ENCODE assay signal across 1 cellular context in the genomic region with DNA sequence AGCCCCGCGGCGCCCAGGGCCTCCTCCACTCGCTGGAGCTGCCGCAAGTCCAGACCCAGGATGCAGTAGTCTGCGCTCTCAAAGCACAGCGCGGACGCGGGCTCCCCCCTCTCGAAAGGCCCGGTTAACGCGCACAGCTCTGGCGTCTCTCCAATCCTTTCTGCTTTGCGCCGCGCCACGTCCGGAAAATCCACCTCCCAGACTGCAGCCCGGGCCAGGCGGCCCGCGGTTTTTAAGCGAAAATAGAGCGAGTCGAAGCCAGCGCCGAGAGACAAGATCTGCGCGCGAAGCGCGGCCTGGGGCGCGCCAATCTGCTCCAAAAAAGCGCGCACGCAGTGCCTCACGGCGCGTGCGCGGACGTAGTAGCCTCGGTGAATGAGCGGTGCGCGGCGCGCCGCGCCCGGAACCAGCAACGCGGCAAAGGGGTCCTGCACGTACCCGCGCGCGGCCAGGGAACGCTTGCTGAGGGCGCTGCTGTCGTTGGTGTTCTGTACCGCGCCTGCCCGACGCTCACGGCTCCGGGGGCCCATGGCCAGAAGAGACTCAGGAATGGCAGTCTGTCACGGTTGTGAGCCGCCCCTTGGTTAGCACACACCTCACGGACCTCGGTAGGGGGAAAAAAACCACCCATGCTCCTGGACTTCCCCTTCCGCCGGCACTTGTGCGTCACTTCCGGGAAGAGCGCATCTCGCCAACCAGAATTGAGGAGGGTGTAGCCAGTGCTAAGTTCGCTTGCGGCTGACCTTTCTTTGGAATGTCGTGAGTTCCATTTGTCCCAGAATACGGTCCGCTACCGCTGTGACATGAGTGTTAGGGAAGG.
A peak's percentile ranks its signal among the peaks of the same experiment; 100 is the strongest.
TF ChIP-seq lines count a peak whose summit lies in the region.

A gene with protein sequence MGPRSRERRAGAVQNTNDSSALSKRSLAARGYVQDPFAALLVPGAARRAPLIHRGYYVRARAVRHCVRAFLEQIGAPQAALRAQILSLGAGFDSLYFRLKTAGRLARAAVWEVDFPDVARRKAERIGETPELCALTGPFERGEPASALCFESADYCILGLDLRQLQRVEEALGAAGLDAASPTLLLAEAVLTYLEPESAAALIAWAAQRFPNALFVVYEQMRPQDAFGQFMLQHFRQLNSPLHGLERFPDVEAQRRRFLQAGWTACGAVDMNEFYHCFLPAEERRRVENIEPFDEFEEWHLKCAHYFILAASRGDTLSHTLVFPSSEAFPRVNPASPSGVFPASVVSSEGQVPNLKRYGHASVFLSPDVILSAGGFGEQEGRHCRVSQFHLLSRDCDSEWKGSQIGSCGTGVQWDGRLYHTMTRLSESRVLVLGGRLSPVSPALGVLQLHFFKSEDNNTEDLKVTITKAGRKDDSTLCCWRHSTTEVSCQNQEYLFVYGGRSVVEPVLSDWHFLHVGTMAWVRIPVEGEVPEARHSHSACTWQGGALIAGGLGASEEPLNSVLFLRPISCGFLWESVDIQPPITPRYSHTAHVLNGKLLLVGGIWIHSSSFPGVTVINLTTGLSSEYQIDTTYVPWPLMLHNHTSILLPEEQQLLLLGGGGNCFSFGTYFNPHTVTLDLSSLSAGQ (minus strand): TSS at position 614 of the 820 bp plus-strand sequence. CDS start 84 bp downstream, at position 530.

TF ChIP-seq in GM23338, 12 proteins besides CTCF, POLR2A, EP300 and RAD21:
- TF ChIP-seq EZH2phosphoT487 (IDR thresholded peaks at IDR 0.05; ENCODE audit: unreplicated experiment) (no peak), NANOG (IDR thresholded peaks at IDR 0.05; ENCODE audit: borderline replicate concordance) (no peak), POLR2AphosphoS5 (IDR thresholded peaks at IDR 0.05; ENCODE audit: low read depth) (peak; percentile 92), CREB1 (CRISPR knock-in tag; IDR thresholded peaks at IDR 0.05; ENCODE audit: low read depth) (peak; percentile 86), REST (IDR thresholded peaks at IDR 0.05; ENCODE audit: unreplicated experiment) (no peak), EZH2 (IDR thresholded peaks at IDR 0.05; ENCODE audit: low read depth, unreplicated experiment) (no peak), ZNF114 (CRISPR knock-in tag; IDR thresholded peaks at IDR 0.05) (no peak), STAT1 (IDR thresholded peaks at IDR 0.05; ENCODE audit: unreplicated experiment) (no peak)
- TF ChIP-seq, protein P1, sequence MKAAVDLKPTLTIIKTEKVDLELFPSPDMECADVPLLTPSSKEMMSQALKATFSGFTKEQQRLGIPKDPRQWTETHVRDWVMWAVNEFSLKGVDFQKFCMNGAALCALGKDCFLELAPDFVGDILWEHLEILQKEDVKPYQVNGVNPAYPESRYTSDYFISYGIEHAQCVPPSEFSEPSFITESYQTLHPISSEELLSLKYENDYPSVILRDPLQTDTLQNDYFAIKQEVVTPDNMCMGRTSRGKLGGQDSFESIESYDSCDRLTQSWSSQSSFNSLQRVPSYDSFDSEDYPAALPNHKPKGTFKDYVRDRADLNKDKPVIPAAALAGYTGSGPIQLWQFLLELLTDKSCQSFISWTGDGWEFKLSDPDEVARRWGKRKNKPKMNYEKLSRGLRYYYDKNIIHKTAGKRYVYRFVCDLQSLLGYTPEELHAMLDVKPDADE (IDR thresholded peaks at IDR 0.05): 0 out of 2 replicates have a peak, but pooled peaks have one; percentile 73
- TF ChIP-seq, protein P2, sequence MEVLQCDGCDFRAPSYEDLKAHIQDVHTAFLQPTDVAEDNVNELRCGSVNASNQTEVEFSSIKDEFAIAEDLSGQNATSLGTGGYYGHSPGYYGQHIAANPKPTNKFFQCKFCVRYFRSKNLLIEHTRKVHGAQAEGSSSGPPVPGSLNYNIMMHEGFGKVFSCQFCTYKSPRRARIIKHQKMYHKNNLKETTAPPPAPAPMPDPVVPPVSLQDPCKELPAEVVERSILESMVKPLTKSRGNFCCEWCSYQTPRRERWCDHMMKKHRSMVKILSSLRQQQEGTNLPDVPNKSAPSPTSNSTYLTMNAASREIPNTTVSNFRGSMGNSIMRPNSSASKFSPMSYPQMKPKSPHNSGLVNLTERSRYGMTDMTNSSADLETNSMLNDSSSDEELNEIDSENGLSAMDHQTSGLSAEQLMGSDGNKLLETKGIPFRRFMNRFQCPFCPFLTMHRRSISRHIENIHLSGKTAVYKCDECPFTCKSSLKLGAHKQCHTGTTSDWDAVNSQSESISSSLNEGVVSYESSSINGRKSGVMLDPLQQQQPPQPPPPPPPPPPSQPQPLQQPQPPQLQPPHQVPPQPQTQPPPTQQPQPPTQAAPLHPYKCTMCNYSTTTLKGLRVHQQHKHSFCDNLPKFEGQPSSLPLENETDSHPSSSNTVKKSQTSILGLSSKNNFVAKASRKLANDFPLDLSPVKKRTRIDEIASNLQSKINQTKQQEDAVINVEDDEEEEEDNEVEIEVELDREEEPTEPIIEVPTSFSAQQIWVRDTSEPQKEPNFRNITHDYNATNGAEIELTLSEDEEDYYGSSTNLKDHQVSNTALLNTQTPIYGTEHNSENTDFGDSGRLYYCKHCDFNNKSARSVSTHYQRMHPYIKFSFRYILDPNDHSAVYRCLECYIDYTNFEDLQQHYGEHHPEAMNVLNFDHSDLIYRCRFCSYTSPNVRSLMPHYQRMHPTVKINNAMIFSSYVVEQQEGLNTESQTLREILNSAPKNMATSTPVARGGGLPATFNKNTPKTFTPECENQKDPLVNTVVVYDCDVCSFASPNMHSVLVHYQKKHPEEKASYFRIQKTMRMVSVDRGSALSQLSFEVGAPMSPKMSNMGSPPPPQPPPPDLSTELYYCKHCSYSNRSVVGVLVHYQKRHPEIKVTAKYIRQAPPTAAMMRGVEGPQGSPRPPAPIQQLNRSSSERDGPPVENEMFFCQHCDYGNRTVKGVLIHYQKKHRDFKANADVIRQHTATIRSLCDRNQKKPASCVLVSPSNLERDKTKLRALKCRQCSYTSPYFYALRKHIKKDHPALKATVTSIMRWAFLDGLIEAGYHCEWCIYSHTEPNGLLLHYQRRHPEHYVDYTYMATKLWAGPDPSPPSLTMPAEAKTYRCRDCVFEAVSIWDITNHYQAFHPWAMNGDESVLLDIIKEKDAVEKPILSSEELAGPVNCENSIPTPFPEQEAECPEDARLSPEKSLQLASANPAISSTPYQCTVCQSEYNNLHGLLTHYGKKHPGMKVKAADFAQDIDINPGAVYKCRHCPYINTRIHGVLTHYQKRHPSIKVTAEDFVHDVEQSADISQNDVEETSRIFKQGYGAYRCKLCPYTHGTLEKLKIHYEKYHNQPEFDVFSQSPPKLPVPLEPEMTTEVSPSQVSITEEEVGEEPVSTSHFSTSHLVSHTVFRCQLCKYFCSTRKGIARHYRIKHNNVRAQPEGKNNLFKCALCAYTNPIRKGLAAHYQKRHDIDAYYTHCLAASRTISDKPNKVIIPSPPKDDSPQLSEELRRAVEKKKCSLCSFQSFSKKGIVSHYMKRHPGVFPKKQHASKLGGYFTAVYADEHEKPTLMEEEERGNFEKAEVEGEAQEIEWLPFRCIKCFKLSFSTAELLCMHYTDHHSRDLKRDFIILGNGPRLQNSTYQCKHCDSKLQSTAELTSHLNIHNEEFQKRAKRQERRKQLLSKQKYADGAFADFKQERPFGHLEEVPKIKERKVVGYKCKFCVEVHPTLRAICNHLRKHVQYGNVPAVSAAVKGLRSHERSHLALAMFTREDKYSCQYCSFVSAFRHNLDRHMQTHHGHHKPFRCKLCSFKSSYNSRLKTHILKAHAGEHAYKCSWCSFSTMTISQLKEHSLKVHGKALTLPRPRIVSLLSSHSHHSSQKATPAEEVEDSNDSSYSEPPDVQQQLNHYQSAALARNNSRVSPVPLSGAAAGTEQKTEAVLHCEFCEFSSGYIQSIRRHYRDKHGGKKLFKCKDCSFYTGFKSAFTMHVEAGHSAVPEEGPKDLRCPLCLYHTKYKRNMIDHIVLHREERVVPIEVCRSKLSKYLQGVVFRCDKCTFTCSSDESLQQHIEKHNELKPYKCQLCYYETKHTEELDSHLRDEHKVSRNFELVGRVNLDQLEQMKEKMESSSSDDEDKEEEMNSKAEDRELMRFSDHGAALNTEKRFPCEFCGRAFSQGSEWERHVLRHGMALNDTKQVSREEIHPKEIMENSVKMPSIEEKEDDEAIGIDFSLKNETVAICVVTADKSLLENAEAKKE (CRISPR knock-in tag; IDR thresholded peaks at IDR 0.05): no peak
